ENCODE assay signal across 13 cellular contexts in the genomic region with DNA sequence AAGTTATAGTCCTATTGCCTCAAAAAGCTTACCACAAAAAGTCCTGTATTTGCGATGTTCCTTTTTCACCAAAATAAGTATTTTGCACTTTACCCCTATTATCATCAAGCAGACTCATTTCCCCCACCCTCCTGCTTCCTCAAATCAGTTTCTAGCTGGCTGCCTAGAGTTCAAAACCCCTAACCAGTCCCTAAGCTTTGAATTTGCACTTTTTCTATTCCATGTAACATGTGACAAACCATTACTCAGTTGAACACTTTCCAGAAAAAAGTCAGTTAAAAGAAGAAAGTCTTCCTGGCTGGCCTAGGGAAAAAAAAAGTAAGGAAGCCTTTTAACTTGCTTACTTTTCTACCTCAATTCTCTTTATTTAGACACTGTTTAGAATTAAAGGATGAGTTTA.
A peak's percentile ranks its signal among the peaks of the same experiment; 100 is the strongest.
DNase-seq lines count a peak whose midpoint lies in the region; ATAC-seq and TF ChIP-seq lines count a peak whose summit lies in the region.
"Had no signal": no experiment of that assay in that cellular context is flagged by ENCODE, and none has a peak within 500 bp of the region (broad histone marks: within the 10 kb centered on the region; RNA-seq: fewer than 3 reads in every experiment).

No MANE protein-coding gene starts in this region.

- H3K4me3 ChIP-seq in NB4 (ENCODE audit: low read depth, low read length) (no peak overlapping the region), cardiac fibroblast (replicated peaks in 1 of 2; ENCODE audit: low read depth in 2 of 2, low read length in 2 of 2) (no peak overlapping the region)
- H3K4me3 ChIP-seq: heart left ventricle, SJCRH30 had no signal

- DNase-seq in GF-D8 (lab: John Stamatoyannopoulos, UW) = peak; percentile 19
- peak; percentile 58 for DNase-seq in NB4 (ENCODE audit: low read depth)
- peak; percentile 59 to 63 for DNase-seq in cardiac fibroblast (ENCODE audit: low read depth in 2 of 2)
- DNase-seq in pons (ENCODE audit: low spot score) = peak; percentile 73
- no peak for DNase-seq in activated CD8-positive, alpha-beta memory T cell treated with anti-CD3 and anti-CD28 coated beads for 24 hours
- DNase-seq in GM13976 (ENCODE audit: low spot score) = no peak
- DNase-seq in activated CD4-positive, alpha-beta T cell treated with anti-CD3 and anti-CD28 coated beads for 1 hour = no peak
- DNase-seq: H7, heart left ventricle, NCI-H2029 treated with DMSO at 0.1 percent for 48 hours, SJCRH30 had no signal

- TF ChIP-seq CTCF in NB4 (IDR thresholded peaks at IDR 0.05; ENCODE audit: low read depth, low read length) = no peak
- no peak for TF ChIP-seq CTCF in cardiac fibroblast (IDR thresholded peaks at IDR 0.05; ENCODE audit: low read depth, low read length)
- no peak for TF ChIP-seq CTCF in GM13976 (IDR thresholded peaks at IDR 0.05; ENCODE audit: borderline replicate concordance, control extremely low read depth, extremely low read depth, insufficient read depth, missing control alignments)

- ATAC-seq in HG02678 (IDR thresholded peaks at IDR 0.05; ENCODE audit: unreplicated experiment) = no peak
- ATAC-seq: natural killer cell treated with Interleukin-12 subunit alpha and Interleukin-12 subunit beta and Interleukin-15 and Interleukin-18, amount 100 ng/mL, for 72 hours had no signal

- in situ Hi-C loops in GM13976 (cut with MboI; ENCODE audit: low sequenced_read_pairs, unreplicated experiment) = no loop called here

- no peak for TF ChIP-seq POLR2A in NB4 (IDR thresholded peaks at IDR 0.05; ENCODE audit: extremely low read depth, insufficient read length)

Comparison
In these comparisons a context has a peak if more than half of its experiments do, and no peak if none do; other contexts are left out.
1. DNase-seq: peak in GF-D8 (single experiment), NB4 (single experiment), cardiac fibroblast (2 of 2) and pons (single experiment); none in activated CD8-positive, alpha-beta memory T cell treated with anti-CD3 and anti-CD28 coated beads for 24 hours (single experiment), GM13976 (single experiment) and activated CD4-positive, alpha-beta T cell treated with anti-CD3 and anti-CD28 coated beads for 1 hour (single experiment).